Comparison of ENCODE assay signal across 14 cellular contexts in the genomic region with DNA sequence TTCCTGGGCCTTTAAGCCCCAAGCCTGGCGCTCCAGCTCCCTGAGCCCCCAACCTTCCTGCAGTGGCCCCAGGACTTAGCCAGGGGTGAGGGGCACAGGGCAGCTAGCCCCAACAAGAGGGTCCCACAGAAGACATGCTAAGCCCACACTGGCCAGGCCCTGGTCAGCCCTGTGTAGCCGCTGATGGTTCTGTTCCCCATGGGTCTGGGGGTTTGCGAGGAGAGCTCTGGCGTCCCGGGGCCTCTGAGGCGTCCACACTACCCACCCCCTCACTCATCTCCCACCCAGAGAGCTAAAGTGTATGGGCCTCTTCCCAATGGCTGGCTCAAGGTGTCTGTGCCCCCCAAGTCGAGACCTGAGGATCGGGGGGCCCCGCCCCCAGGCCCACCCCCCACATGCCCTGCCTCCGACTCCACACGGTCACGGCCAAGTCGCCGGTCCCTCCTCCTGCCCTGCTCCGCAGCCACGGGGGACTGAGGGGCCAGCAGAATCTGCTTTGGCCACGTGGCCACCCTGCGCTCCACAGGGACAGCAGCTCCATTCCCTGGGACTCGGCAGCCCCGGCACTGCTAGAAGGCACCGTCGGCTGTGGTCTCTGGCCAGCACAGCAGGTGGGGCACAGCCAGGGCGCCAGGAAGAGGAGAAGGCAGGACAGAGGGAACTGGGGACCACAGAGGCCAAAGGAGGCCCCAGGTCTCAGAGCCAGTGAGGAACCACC. TPM values are rescaled to one million over a fixed set of nuclear protein-coding genes. Genes with fewer than 3 reads are reported as not detected.
A peak's percentile ranks its signal among the peaks of the same experiment; 100 is the strongest.
DNase-seq lines count a peak whose midpoint lies in the region; ATAC-seq, FAIRE-seq and TF ChIP-seq lines count a peak whose summit lies in the region.
"Had no signal": no experiment of that assay in that cellular context is flagged by ENCODE, and none has a peak within 500 bp of the region (broad histone marks: within the 10 kb centered on the region; RNA-seq: fewer than 3 reads in every experiment).

No MANE protein-coding gene starts in this region.

- no peak for TF ChIP-seq EP300 in HepG2 (IDR thresholded peaks at IDR 0.05; ENCODE audit: low read depth in 2 of 2, low read length in 2 of 2)
- TF ChIP-seq EP300 in HepG2 (CRISPR knock-in tag; IDR thresholded peaks at IDR 0.05; ENCODE audit: borderline replicate concordance): no peak

- no peak for TF ChIP-seq RAD21 in HepG2 (CRISPR knock-in tag; IDR thresholded peaks at IDR 0.05)

- TF ChIP-seq CTCF in HepG2 (CRISPR knock-in tag; IDR thresholded peaks at IDR 0.05): no peak
- no peak for TF ChIP-seq CTCF in brain microvascular endothelial cell (IDR thresholded peaks at IDR 0.05; ENCODE audit: low read depth, low read length, missing control alignments)

- no TSS peak for BruUV-seq in HepG2 (replicated peaks; lab: Mats Ljungman, UMichigan)

- H3K36me3 Mint-ChIP-seq in stimulated activated effector memory CD8-positive, alpha-beta T cell treated with anti-CD3 and anti-CD28 coated beads, Interleukin-12 subunit alpha, Interleukin-12 subunit beta, amount 100 ng/mL, for 72 hours: peaks cover 51% of the 10 kb centered on the region

- in situ Hi-C loops in HepG2 (cut with HindIII; ENCODE audit: extremely low pct_ligation_motif_present, low pct_unique_long_range_greater_than_20kb) (no loop called here), brain microvascular endothelial cell (cut with HindIII; ENCODE audit: low pct_ligation_motif_present, low sequenced_read_pairs) (no loop called here)

- POLR2A ChIA-PET in HepG2 (lab: Yijun Ruan, JAX): interaction anchor here (1.0 kb wide), 1 partner anchor 34 kb away, joined by 3 read pairs; no protein-coding TSS in a partner anchor

- H3K27ac ChIP-seq in HepG2 (ENCODE audit: extremely low read length, insufficient read depth, low read length) (no peak overlapping the region), brain microvascular endothelial cell (no peak overlapping the region)

- H3K9me3 ChIP-seq in HepG2 (ENCODE audit: low read length): peaks cover 11% of the 10 kb centered on the region

- DNase-seq in left cardiac atrium: peak; percentile 15
- no peak for DNase-seq in cardiac septum (ENCODE audit: low spot score)
- DNase-seq in HepG2 (ENCODE audit: low spot score): no peak
- DNase-seq in stimulated activated effector memory CD8-positive, alpha-beta T cell treated with anti-CD3 and anti-CD28 coated beads, Interleukin-12 subunit alpha, Interleukin-12 subunit beta, amount 100 ng/mL, for 72 hours (ENCODE audit: low spot score in 2 of 2): no peak
- no peak for DNase-seq in HuH-7.5 (ENCODE audit: low spot score)
- no peak for DNase-seq in brain microvascular endothelial cell
- DNase-seq in amniotic stem cell (lab: John Stamatoyannopoulos, UW): no peak
- DNase-seq: activated naive CD4-positive, alpha-beta T cell treated with anti-CD3 and anti-CD28 coated beads for 36 hours; activated T-cell treated with anti-CD3 and anti-CD28 coated beads for 4 hours; NCI-H510A treated with DMSO at 0.1 percent for 48 hours; RPMI8226 had no signal

- H4K20me1 ChIP-seq in HepG2 (ENCODE audit: insufficient read depth, low read length): no peaks in the 10 kb centered on the region

- intact Hi-C loops in left cardiac atrium (cut with DNase I) (no loop called here), cardiac septum (cut with DNase I) (no loop called here), HepG2 (cut with micrococcal nuclease; ENCODE audit: unreplicated experiment) (no loop called here)

- peaks cover 7% of the 10 kb centered on the region for H3K9me3 Mint-ChIP-seq in stimulated activated effector memory CD8-positive, alpha-beta T cell treated with anti-CD3 and anti-CD28 coated beads, Interleukin-12 subunit alpha, Interleukin-12 subunit beta, amount 100 ng/mL, for 72 hours

- peak overlapping the region; percentile 43 for H3K27ac Mint-ChIP-seq in stimulated activated effector memory CD8-positive, alpha-beta T cell treated with anti-CD3 and anti-CD28 coated beads, Interleukin-12 subunit alpha, Interleukin-12 subunit beta, amount 100 ng/mL, for 72 hours

- no peak overlapping the region for H3K4me2 ChIP-seq in HepG2 (ENCODE audit: low read depth, low read length)

- H3K4me1 Mint-ChIP-seq in stimulated activated effector memory CD8-positive, alpha-beta T cell treated with anti-CD3 and anti-CD28 coated beads, Interleukin-12 subunit alpha, Interleukin-12 subunit beta, amount 100 ng/mL, for 72 hours: peaks cover 27% of the 10 kb centered on the region

- no peak overlapping the region for H3K4me3 Mint-ChIP-seq in stimulated activated effector memory CD8-positive, alpha-beta T cell treated with anti-CD3 and anti-CD28 coated beads, Interleukin-12 subunit alpha, Interleukin-12 subunit beta, amount 100 ng/mL, for 72 hours
- H3K4me3 Mint-ChIP-seq: activated naive CD4-positive, alpha-beta T cell treated with anti-CD3 and anti-CD28 coated beads for 36 hours had no signal

- FAIRE-seq in HepG2 (lab: Jason Lieb, UNC): no peak
- FAIRE-seq: colon had no signal

- no peak overlapping the region for H2AFZ ChIP-seq in HepG2 (ENCODE audit: low read length)

- H3K79me2 ChIP-seq in HepG2 (ENCODE audit: insufficient read depth, low read length): no peaks in the 10 kb centered on the region

- 13% methylated on average over 3 of the region's 23 CpGs for WGBS in HepG2 (ENCODE audit: low lambda C conversion rate)

- H3K36me3 ChIP-seq in HepG2 (replicated peaks in 1 of 2; ENCODE audit: control insufficient read depth in 1 of 2, insufficient read depth in 2 of 2, low read length in 2 of 2) (no peaks in the 10 kb centered on the region), brain microvascular endothelial cell (replicated peaks) (no peaks in the 10 kb centered on the region)

- no peak for ATAC-seq in left cardiac atrium
- ATAC-seq in SK-N-SH treated with all-trans-retinoic acid at 6 μM for 48 hours: peak; percentile 26
- ATAC-seq in HepG2: peak; percentile 47
- ATAC-seq in stimulated activated effector memory CD8-positive, alpha-beta T cell treated with anti-CD3 and anti-CD28 coated beads, Interleukin-12 subunit alpha, Interleukin-12 subunit beta, amount 100 ng/mL, for 72 hours: no peak
- ATAC-seq: HCT116 had no signal

- no peak overlapping the region for H3K9ac ChIP-seq in HepG2 (ENCODE audit: insufficient read depth, low read depth, low read length)

- H3K4me1 ChIP-seq in HepG2 (ENCODE audit: insufficient read depth, low read length): peaks cover 22% of the 10 kb centered on the region

- CTCF ChIA-PET in HepG2 (lab: Yijun Ruan, JAX; ENCODE audit: low intra/inter-chr PET ratio, low total read pairs): no interaction called here

- H3K27me3 ChIP-seq in HepG2 (ENCODE audit: control insufficient read depth in 1 of 2, insufficient read depth in 2 of 2, low read length in 2 of 2) (peaks cover 16 to 41% of the 10 kb centered on the region in 2 experiments; a peak in 4 of 5 replicates), brain microvascular endothelial cell (replicated peaks) (peaks cover 6% of the 10 kb centered on the region)

- no peak overlapping the region; a peak in 1 of 6 replicates for H3K4me3 ChIP-seq in HepG2 (replicated peaks in 1 of 3; ENCODE audit: insufficient read depth in 1 of 3, low read depth in 2 of 3, low read length in 3 of 3)
- H3K4me3 ChIP-seq in brain microvascular endothelial cell (ENCODE audit: low read depth, low read length): no peak overlapping the region

- no peak for TF ChIP-seq POLR2A in HepG2 (IDR thresholded peaks at IDR 0.05; ENCODE audit: insufficient read depth in 1 of 2, low read depth in 2 of 2, low read length in 2 of 2)

RNA-seq across cellular contexts. Expression of a gene that starts 7.8 kb away (rescaled TPM):
- total RNA-seq in left cardiac atrium (under 1 TPM in 1 of 2 donors, not detected in 1; 0.44 TPM), cardiac septum (0.19 TPM), HepG2 (2016; rRNA removed; fragmentation: Illumina TruSeq; extraction: Trizol) (not detected in 2 replicates)
- not detected in 2 replicates for total RNA-seq in HepG2 (2016; cell fraction: cytosol; rRNA removed; fragmentation: Illumina TruSeq; extraction: Trizol; ENCODE audit: low read depth)
- total RNA-seq in HepG2 (2016; cell fraction: insoluble cytoplasmic fraction; rRNA removed; fragmentation: Illumina TruSeq; extraction: Trizol): not detected in 2 replicates
- total RNA-seq in HepG2 (2016; cell fraction: membrane; rRNA removed; fragmentation: Illumina TruSeq; extraction: Trizol): not detected in 2 replicates
- not detected in 2 replicates for total RNA-seq in HepG2 (2016; cell fraction: nucleus; rRNA removed; fragmentation: Illumina TruSeq; extraction: Trizol)
- polyA plus RNA-seq in HepG2 (2011; rRNA removed): not detected in 2 replicates
- polyA plus RNA-seq in HepG2 (2011; cell fraction: cytosol; rRNA removed): not detected in 2 replicates
- 0.19 TPM in 1 of 2 replicates, not detected in the other for polyA plus RNA-seq in HepG2 (2011; cell fraction: nucleus; rRNA removed)
- not detected in 2 replicates for polyA plus RNA-seq in HepG2 (2012)
- polyA plus RNA-seq in HepG2 (2016; cell fraction: cytosol; fragmentation: Illumina TruSeq; extraction: Trizol; ENCODE audit: low read depth): not detected in 2 replicates
- not detected in 2 replicates for polyA plus RNA-seq in HepG2 (2016; cell fraction: insoluble cytoplasmic fraction; fragmentation: Illumina TruSeq; extraction: Trizol; ENCODE audit: low read depth)
- polyA plus RNA-seq in HepG2 (2016; cell fraction: membrane; fragmentation: Illumina TruSeq; extraction: Trizol; ENCODE audit: low read depth): not detected in 2 replicates
- polyA plus RNA-seq in HepG2 (2016; cell fraction: nucleus; fragmentation: Illumina TruSeq; extraction: Trizol; ENCODE audit: insufficient read depth, low read depth): not detected in 2 replicates
- not detected in 2 replicates for polyA minus RNA-seq in HepG2 (2011; rRNA and poly(A)+ RNA removed; ENCODE audit: low replicate concordance)
- not detected in 2 replicates for polyA minus RNA-seq in HepG2 (2011; cell fraction: cytosol; rRNA and poly(A)+ RNA removed)
- not detected in 2 replicates for polyA minus RNA-seq in HepG2 (2011; cell fraction: nucleus; rRNA and poly(A)+ RNA removed)

RNA-seq across cellular contexts. Expression of a gene that starts 15.4 kb away (rescaled TPM):
- total RNA-seq in left cardiac atrium (1 to 10 TPM; 1.2 to 1.6 TPM), cardiac septum (4.3 TPM), HepG2 (2016; rRNA removed; fragmentation: Illumina TruSeq; extraction: Trizol) (not detected in 2 replicates)
- total RNA-seq in HepG2 (2016; cell fraction: cytosol; rRNA removed; fragmentation: Illumina TruSeq; extraction: Trizol; ENCODE audit: low read depth): not detected in 2 replicates
- not detected in 2 replicates for total RNA-seq in HepG2 (2016; cell fraction: insoluble cytoplasmic fraction; rRNA removed; fragmentation: Illumina TruSeq; extraction: Trizol)
- total RNA-seq in HepG2 (2016; cell fraction: membrane; rRNA removed; fragmentation: Illumina TruSeq; extraction: Trizol): not detected in 2 replicates
- total RNA-seq in HepG2 (2016; cell fraction: nucleus; rRNA removed; fragmentation: Illumina TruSeq; extraction: Trizol): not detected in 2 replicates
- 0.21 TPM in 1 of 2 replicates, not detected in the other for polyA plus RNA-seq in HepG2 (2011; rRNA removed)
- 0.03 TPM in 1 of 2 replicates, not detected in the other for polyA plus RNA-seq in HepG2 (2011; cell fraction: cytosol; rRNA removed)
- polyA plus RNA-seq in HepG2 (2011; cell fraction: nucleus; rRNA removed): 0.18 and 0.28 TPM in 2 replicates
- not detected in 2 replicates for polyA plus RNA-seq in HepG2 (2012)
- polyA plus RNA-seq in HepG2 (2016; cell fraction: cytosol; fragmentation: Illumina TruSeq; extraction: Trizol; ENCODE audit: low read depth): not detected in 2 replicates
- polyA plus RNA-seq in HepG2 (2016; cell fraction: insoluble cytoplasmic fraction; fragmentation: Illumina TruSeq; extraction: Trizol; ENCODE audit: low read depth): not detected in 2 replicates
- not detected in 2 replicates for polyA plus RNA-seq in HepG2 (2016; cell fraction: membrane; fragmentation: Illumina TruSeq; extraction: Trizol; ENCODE audit: low read depth)
- polyA plus RNA-seq in HepG2 (2016; cell fraction: nucleus; fragmentation: Illumina TruSeq; extraction: Trizol; ENCODE audit: insufficient read depth, low read depth): not detected in 2 replicates
- not detected in 2 replicates for polyA minus RNA-seq in HepG2 (2011; rRNA and poly(A)+ RNA removed; ENCODE audit: low replicate concordance)
- polyA minus RNA-seq in HepG2 (2011; cell fraction: cytosol; rRNA and poly(A)+ RNA removed): not detected in 2 replicates
- not detected in 2 replicates for polyA minus RNA-seq in HepG2 (2011; cell fraction: nucleus; rRNA and poly(A)+ RNA removed)

RNA-seq across cellular contexts. Expression of a gene that starts 24.9 kb away (rescaled TPM):
- total RNA-seq in left cardiac atrium (not detected), cardiac septum (0.22 TPM), HepG2 (2016; rRNA removed; fragmentation: Illumina TruSeq; extraction: Trizol) (not detected in 2 replicates)
- total RNA-seq in HepG2 (2016; cell fraction: cytosol; rRNA removed; fragmentation: Illumina TruSeq; extraction: Trizol; ENCODE audit: low read depth): not detected in 2 replicates
- total RNA-seq in HepG2 (2016; cell fraction: insoluble cytoplasmic fraction; rRNA removed; fragmentation: Illumina TruSeq; extraction: Trizol): not detected in 2 replicates
- not detected in 2 replicates for total RNA-seq in HepG2 (2016; cell fraction: membrane; rRNA removed; fragmentation: Illumina TruSeq; extraction: Trizol)
- not detected in 2 replicates for total RNA-seq in HepG2 (2016; cell fraction: nucleus; rRNA removed; fragmentation: Illumina TruSeq; extraction: Trizol)
- polyA plus RNA-seq in HepG2 (2011; rRNA removed): not detected in 2 replicates
- 0.06 and 0.08 TPM in 2 replicates for polyA plus RNA-seq in HepG2 (2011; cell fraction: cytosol; rRNA removed)
- polyA plus RNA-seq in HepG2 (2011; cell fraction: nucleus; rRNA removed): 0.24 and 0.48 TPM in 2 replicates
- 0.07 TPM in 1 of 2 replicates, not detected in the other for polyA plus RNA-seq in HepG2 (2012)
- not detected in 2 replicates for polyA plus RNA-seq in HepG2 (2016; cell fraction: cytosol; fragmentation: Illumina TruSeq; extraction: Trizol; ENCODE audit: low read depth)
- not detected in 2 replicates for polyA plus RNA-seq in HepG2 (2016; cell fraction: insoluble cytoplasmic fraction; fragmentation: Illumina TruSeq; extraction: Trizol; ENCODE audit: low read depth)
- polyA plus RNA-seq in HepG2 (2016; cell fraction: membrane; fragmentation: Illumina TruSeq; extraction: Trizol; ENCODE audit: low read depth): not detected in 2 replicates
- polyA plus RNA-seq in HepG2 (2016; cell fraction: nucleus; fragmentation: Illumina TruSeq; extraction: Trizol; ENCODE audit: insufficient read depth, low read depth): not detected in 2 replicates
- polyA minus RNA-seq in HepG2 (2011; rRNA and poly(A)+ RNA removed; ENCODE audit: low replicate concordance): 0.18 TPM in 1 of 2 replicates, not detected in the other
- not detected in 2 replicates for polyA minus RNA-seq in HepG2 (2011; cell fraction: cytosol; rRNA and poly(A)+ RNA removed)
- polyA minus RNA-seq in HepG2 (2011; cell fraction: nucleus; rRNA and poly(A)+ RNA removed): not detected in 2 replicates
- total RNA-seq: activated naive CD4-positive, alpha-beta T cell treated with anti-CD3 and anti-CD28 coated beads for 36 hours had no signal

RNA-seq across cellular contexts. Expression of a gene that starts 33.2 kb away (rescaled TPM):
- 100 to 1,000 TPM; 132 to 173 TPM for total RNA-seq in left cardiac atrium
- total RNA-seq in cardiac septum: 139 TPM
- 45.3 and 107 TPM in 2 replicates for total RNA-seq in HepG2 (2016; rRNA removed; fragmentation: Illumina TruSeq; extraction: Trizol)
- total RNA-seq in HepG2 (2016; cell fraction: cytosol; rRNA removed; fragmentation: Illumina TruSeq; extraction: Trizol; ENCODE audit: low read depth): 39.1 and 57.0 TPM in 2 replicates
- 40.3 and 115 TPM in 2 replicates for total RNA-seq in HepG2 (2016; cell fraction: insoluble cytoplasmic fraction; rRNA removed; fragmentation: Illumina TruSeq; extraction: Trizol)
- 58.4 and 92.5 TPM in 2 replicates for total RNA-seq in HepG2 (2016; cell fraction: membrane; rRNA removed; fragmentation: Illumina TruSeq; extraction: Trizol)
- total RNA-seq in HepG2 (2016; cell fraction: nucleus; rRNA removed; fragmentation: Illumina TruSeq; extraction: Trizol): 75.1 and 80.9 TPM in 2 replicates
- polyA plus RNA-seq in HepG2 (2011; rRNA removed): 80.8 and 99.6 TPM in 2 replicates
- 96.4 and 116 TPM in 2 replicates for polyA plus RNA-seq in HepG2 (2011; cell fraction: cytosol; rRNA removed)
- polyA plus RNA-seq in HepG2 (2011; cell fraction: nucleus; rRNA removed): 152 and 158 TPM in 2 replicates
- polyA plus RNA-seq in HepG2 (2012): 87.3 and 109 TPM in 2 replicates
- polyA plus RNA-seq in HepG2 (2016; cell fraction: cytosol; fragmentation: Illumina TruSeq; extraction: Trizol; ENCODE audit: low read depth): 40.0 and 62.7 TPM in 2 replicates
- 61.8 and 64.5 TPM in 2 replicates for polyA plus RNA-seq in HepG2 (2016; cell fraction: insoluble cytoplasmic fraction; fragmentation: Illumina TruSeq; extraction: Trizol; ENCODE audit: low read depth)
- 59.1 and 86.8 TPM in 2 replicates for polyA plus RNA-seq in HepG2 (2016; cell fraction: membrane; fragmentation: Illumina TruSeq; extraction: Trizol; ENCODE audit: low read depth)
- 181 and 198 TPM in 2 replicates for polyA plus RNA-seq in HepG2 (2016; cell fraction: nucleus; fragmentation: Illumina TruSeq; extraction: Trizol; ENCODE audit: insufficient read depth, low read depth)
- polyA minus RNA-seq in HepG2 (2011; rRNA and poly(A)+ RNA removed; ENCODE audit: low replicate concordance): 30.8 and 94.7 TPM in 2 replicates
- 43.9 and 48.3 TPM in 2 replicates for polyA minus RNA-seq in HepG2 (2011; cell fraction: cytosol; rRNA and poly(A)+ RNA removed)
- 48.9 and 53.8 TPM in 2 replicates for polyA minus RNA-seq in HepG2 (2011; cell fraction: nucleus; rRNA and poly(A)+ RNA removed)

RNA-seq across cellular contexts. Expression of a gene that starts 33.5 kb away (rescaled TPM):
- total RNA-seq in left cardiac atrium (10 to 100 TPM; 11.3 to 16.0 TPM), cardiac septum (11.1 TPM), HepG2 (2016; rRNA removed; fragmentation: Illumina TruSeq; extraction: Trizol) (9.2 and 14.2 TPM in 2 replicates)
- 6.4 and 7.6 TPM in 2 replicates for total RNA-seq in HepG2 (2016; cell fraction: cytosol; rRNA removed; fragmentation: Illumina TruSeq; extraction: Trizol; ENCODE audit: low read depth)
- total RNA-seq in HepG2 (2016; cell fraction: insoluble cytoplasmic fraction; rRNA removed; fragmentation: Illumina TruSeq; extraction: Trizol): 8.3 and 13.0 TPM in 2 replicates
- total RNA-seq in HepG2 (2016; cell fraction: membrane; rRNA removed; fragmentation: Illumina TruSeq; extraction: Trizol): 13.3 and 15.5 TPM in 2 replicates
- 9.0 and 10.2 TPM in 2 replicates for total RNA-seq in HepG2 (2016; cell fraction: nucleus; rRNA removed; fragmentation: Illumina TruSeq; extraction: Trizol)
- 3.9 and 5.8 TPM in 2 replicates for polyA plus RNA-seq in HepG2 (2011; rRNA removed)
- 6.9 and 8.0 TPM in 2 replicates for polyA plus RNA-seq in HepG2 (2011; cell fraction: cytosol; rRNA removed)
- 5.4 and 5.5 TPM in 2 replicates for polyA plus RNA-seq in HepG2 (2011; cell fraction: nucleus; rRNA removed)
- polyA plus RNA-seq in HepG2 (2012): 8.3 and 10.4 TPM in 2 replicates
- 7.6 and 8.3 TPM in 2 replicates for polyA plus RNA-seq in HepG2 (2016; cell fraction: cytosol; fragmentation: Illumina TruSeq; extraction: Trizol; ENCODE audit: low read depth)
- 9.7 and 10.2 TPM in 2 replicates for polyA plus RNA-seq in HepG2 (2016; cell fraction: insoluble cytoplasmic fraction; fragmentation: Illumina TruSeq; extraction: Trizol; ENCODE audit: low read depth)
- 12.7 and 13.5 TPM in 2 replicates for polyA plus RNA-seq in HepG2 (2016; cell fraction: membrane; fragmentation: Illumina TruSeq; extraction: Trizol; ENCODE audit: low read depth)
- 13.7 and 17.1 TPM in 2 replicates for polyA plus RNA-seq in HepG2 (2016; cell fraction: nucleus; fragmentation: Illumina TruSeq; extraction: Trizol; ENCODE audit: insufficient read depth, low read depth)
- polyA minus RNA-seq in HepG2 (2011; rRNA and poly(A)+ RNA removed; ENCODE audit: low replicate concordance): 7.2 and 12.5 TPM in 2 replicates
- 3.8 and 5.0 TPM in 2 replicates for polyA minus RNA-seq in HepG2 (2011; cell fraction: cytosol; rRNA and poly(A)+ RNA removed)
- polyA minus RNA-seq in HepG2 (2011; cell fraction: nucleus; rRNA and poly(A)+ RNA removed): 7.8 and 8.1 TPM in 2 replicates

Comparison
In these comparisons a context has a peak if more than half of its experiments do, and no peak if none do; other contexts are left out.
1. ATAC-seq: peak in SK-N-SH treated with all-trans-retinoic acid at 6 μM for 48 hours (single experiment) and HepG2 (single experiment); none in left cardiac atrium (0 of 2) and stimulated activated effector memory CD8-positive, alpha-beta T cell treated with anti-CD3 and anti-CD28 coated beads, Interleukin-12 subunit alpha, Interleukin-12 subunit beta, amount 100 ng/mL, for 72 hours (single experiment).